Comparison of ENCODE assay signal across 10 cellular contexts in the genomic region with DNA sequence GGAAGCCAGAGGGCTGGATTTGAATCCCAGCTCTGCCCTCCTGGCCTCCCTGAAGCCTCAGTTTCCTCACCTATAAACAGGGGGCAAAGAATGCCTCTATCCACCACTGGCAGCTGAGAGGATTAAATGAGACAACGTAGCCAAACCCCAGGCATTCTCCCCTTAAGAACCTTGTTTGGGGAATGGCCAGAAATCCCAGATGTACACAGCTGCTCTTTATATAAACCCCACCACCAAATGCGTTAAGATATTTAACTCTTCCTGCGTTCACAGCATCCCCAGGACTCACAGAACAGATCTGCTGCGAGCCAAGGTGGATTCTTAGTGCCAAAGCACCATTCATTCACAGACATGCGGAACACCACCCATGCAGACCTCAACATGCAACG. TPM values are rescaled to one million over a fixed set of nuclear protein-coding genes. Genes with fewer than 3 reads are reported as not detected.
DNase-seq lines count a peak whose midpoint lies in the region; ATAC-seq and TF ChIP-seq lines count a peak whose summit lies in the region.
"Had no signal": no experiment of that assay in that cellular context is flagged by ENCODE, and none has a peak within 500 bp of the region (broad histone marks: within the 10 kb centered on the region; RNA-seq: fewer than 3 reads in every experiment).

No MANE protein-coding gene starts in this region.

- no peaks in the 10 kb centered on the region for H3K9me3 Mint-ChIP-seq in CD8-positive, alpha-beta T cell
- no peaks in the 10 kb centered on the region for H3K9me3 Mint-ChIP-seq in neural crest cell

- H3K27ac Mint-ChIP-seq in CD8-positive, alpha-beta T cell, result peak overlapping the region; percentile 46
- H3K27ac Mint-ChIP-seq in neural crest cell (ENCODE audit: unreplicated experiment), result no peak overlapping the region

- no peaks in the 10 kb centered on the region for H3K27me3 ChIP-seq in CD8-positive, alpha-beta T cell (ENCODE audit: insufficient read depth, low read length)
- H3K27me3 ChIP-seq in dorsolateral prefrontal cortex, result peaks cover 0 to 9% (median 0%) of the 10 kb centered on the region in 45 donors
- H3K27me3 ChIP-seq: foreskin keratinocyte, ovary had no signal

- POLR2A ChIA-PET in CD8-positive, alpha-beta T cell (lab: Charles Lee), result no interaction called here

- H3K4me3 Mint-ChIP-seq in CD8-positive, alpha-beta T cell, result peak overlapping the region; percentile 54
- H3K4me3 Mint-ChIP-seq in neural crest cell, result peak overlapping the region; percentile 57

- H3K36me3 Mint-ChIP-seq in CD8-positive, alpha-beta T cell, result peaks cover 66% of the 10 kb centered on the region
- peaks cover 2% of the 10 kb centered on the region for H3K36me3 Mint-ChIP-seq in neural crest cell (ENCODE audit: low read depth)

- CTCF ChIA-PET in CD8-positive, alpha-beta T cell (lab: Charles Lee), result interaction anchor here (0.6 to 2.0 kb wide), 3 partner anchors 20 to 1931 kb away, joined by 3 to 5 read pairs (median 3); no protein-coding TSS in a partner anchor

- H3K27ac ChIP-seq in CD8-positive, alpha-beta T cell (ENCODE audit: low read depth, low read length), result no peak overlapping the region
- H3K27ac ChIP-seq in dorsolateral prefrontal cortex, result peak overlapping the region in 30 of 59 donors; percentile 3 to 74 (median 52)
- H3K27ac ChIP-seq: foreskin keratinocyte, ovary had no signal

- no peaks in the 10 kb centered on the region for H3K36me3 ChIP-seq in CD8-positive, alpha-beta T cell (ENCODE audit: insufficient read depth, low read length)
- H3K36me3 ChIP-seq: ovary had no signal

- no peaks in the 10 kb centered on the region for H3K27me3 Mint-ChIP-seq in CD8-positive, alpha-beta T cell (ENCODE audit: low read depth)
- peaks cover 36% of the 10 kb centered on the region for H3K27me3 Mint-ChIP-seq in neural crest cell (ENCODE audit: low read depth)

- peaks cover 61% of the 10 kb centered on the region for H3K4me1 ChIP-seq in CD8-positive, alpha-beta T cell (ENCODE audit: insufficient read depth, low read length)

- ATAC-seq in CD8-positive, alpha-beta T cell, result no peak
- ATAC-seq in HG02852 (IDR thresholded peaks at IDR 0.05; ENCODE audit: unreplicated experiment), result no peak

- TF ChIP-seq CTCF in CD8-positive, alpha-beta T cell (IDR thresholded peaks at IDR 0.05), result no peak
- no peak for TF ChIP-seq CTCF in dorsolateral prefrontal cortex (IDR thresholded peaks at IDR 0.05 in 54 of 56, conservative IDR thresholded peaks at IDR 0.05 in 2 of 56; ENCODE audit: low read depth in 1 of 56, partially characterized antibody in 56 of 56)
- no peak for TF ChIP-seq CTCF in neural crest cell (conservative IDR thresholded peaks at IDR 0.05)

- intact Hi-C loops in CD8-positive, alpha-beta T cell (cut with DNase I, micrococcal nuclease), result loop anchor here in 1 of 2 experiments (10.0 kb wide), 1 partner anchor 238 kb away; no protein-coding TSS in a partner anchor
- intact Hi-C loops in dorsolateral prefrontal cortex (cut with DNase I), result loop anchor here in 1 of 2 donors (10.0 kb wide), 3 partner anchors 262 to 618 kb away; no protein-coding TSS in a partner anchor

- DNase-seq in CD8-positive, alpha-beta T cell, result no peak
- DNase-seq in NCI-H82 (lab: John Stamatoyannopoulos, UW) (peak; percentile 55), dorsolateral prefrontal cortex (no peak), neural crest cell (ENCODE audit: low read depth, low spot score) (no peak), NCI-H2171 treated with DMSO at 0.1 percent for 48 hours (lab: John Stamatoyannopoulos, UW) (no peak), NCI-H2227 (lab: John Stamatoyannopoulos, UW; ENCODE audit: unreplicated experiment) (no peak), hypothalamus (lab: John Stamatoyannopoulos, UW) (no peak)
- DNase-seq: ovary had no signal

- no peak overlapping the region for H3K4me3 ChIP-seq in CD8-positive, alpha-beta T cell (ENCODE audit: low read depth, low read length)
- H3K4me3 ChIP-seq in dorsolateral prefrontal cortex, result peak overlapping the region in 28 of 59 donors; percentile 2 to 92 (median 38)
- H3K4me3 ChIP-seq: ovary had no signal

- peaks cover 81% of the 10 kb centered on the region for H3K4me1 Mint-ChIP-seq in CD8-positive, alpha-beta T cell (ENCODE audit: low read depth)
- H3K4me1 Mint-ChIP-seq in neural crest cell, result peaks cover 75% of the 10 kb centered on the region

- no peaks in the 10 kb centered on the region for H3K9me3 ChIP-seq in CD8-positive, alpha-beta T cell (ENCODE audit: low read length)
- H3K9me3 ChIP-seq: ovary had no signal

RNA-seq across cellular contexts. Expression of gene TLE3, which starts 5.3 kb away (rescaled TPM):
- 100 to 1,000 TPM; 198 to 201 TPM for total RNA-seq in CD8-positive, alpha-beta T cell
- total RNA-seq in dorsolateral prefrontal cortex (10 to 100 TPM; 22.5 to 97.6 (median 43.5) TPM), neural crest cell (81.3 and 89.9 TPM in 2 replicates)
